Comparison of ENCODE assay signal across 27 cellular contexts in genomic region chrX:7202206-7202605, GRCh38.
"Had no signal": no experiment of that assay in that cellular context is flagged by ENCODE, and none has a peak within 500 bp of the region (broad histone marks: within the 10 kb centered on the region; RNA-seq: fewer than 3 reads in every experiment).

No MANE protein-coding gene starts in this region.

- H3K36me3 ChIP-seq: Peyer's patch, SJSA1 had no signal

- H3K9me3 ChIP-seq: Peyer's patch, SJSA1 had no signal

- H3K4me3 ChIP-seq: Peyer's patch, SJSA1 had no signal

- H3K36me3 Mint-ChIP-seq: activated naive CD8-positive, alpha-beta T cell had no signal

- H3K27me3 ChIP-seq: Peyer's patch, SJSA1 had no signal

- H3K27ac Mint-ChIP-seq: activated CD8-positive, alpha-beta T cell treated with anti-CD3 and anti-CD28 coated beads for 36 hours; activated naive CD4-positive, alpha-beta T cell treated with anti-CD3 and anti-CD28 coated beads for 36 hours; activated naive CD8-positive, alpha-beta T cell; activated T-cell treated with anti-CD3 and anti-CD28 coated beads, Interleukin-2, amount 50 U/mL, for 72 hours; T-helper 1 cell treated with Interleukin-12 subunit alpha and Interleukin-12 subunit beta and Interleukin-4 antibody, amounts not matched to agents 30 μg/mL and 1 μg/mL, for 36 hours had no signal

- DNase-seq: activated CD4-positive, alpha-beta T cell treated with anti-CD3 and anti-CD28 coated beads for 4 hours; activated CD8-positive, alpha-beta memory T cell treated with anti-CD3 and anti-CD28 coated beads, Interleukin-2, amount 50 U/mL, for 4 hours; activated CD8-positive, alpha-beta T cell treated with anti-CD3 and anti-CD28 coated beads for 36 hours; activated effector memory CD4-positive, alpha-beta T cell treated with Interleukin-2 at 50 U/mL for 16 hours; activated naive CD4-positive, alpha-beta T cell treated with anti-CD3 and anti-CD28 coated beads for 36 hours; activated T-cell treated with anti-CD3 and anti-CD28 coated beads, Interleukin-2, amount 50 U/mL, for 72 hours; anterior cingulate cortex; central memory CD4-positive, alpha-beta T cell; IMR-90; KBM-7; NCI-H1092; NCI-H1417; NCI-H1694; NCI-H2029; NCI-H2107; NCI-H2171 treated with DMSO at 0.1 percent for 48 hours; NCI-H345; NCI-H510A treated with DMSO at 0.1 percent for 48 hours; NCI-H69; NK-92 treated with Interleukin-12 subunit alpha and Interleukin-12 subunit beta, amount 100 ng/mL, for 24 hours; OCI-M1; Peyer's patch; SHP77 had no signal

- H3K27ac ChIP-seq: Peyer's patch, RWPE1, SJSA1 had no signal

- H3K4me1 ChIP-seq: Peyer's patch, SJSA1 had no signal

- H3K4me3 Mint-ChIP-seq: activated CD8-positive, alpha-beta T cell treated with anti-CD3 and anti-CD28 coated beads for 36 hours; activated naive CD4-positive, alpha-beta T cell treated with anti-CD3 and anti-CD28 coated beads for 36 hours; activated naive CD8-positive, alpha-beta T cell; activated T-cell treated with anti-CD3 and anti-CD28 coated beads, Interleukin-2, amount 50 U/mL, for 72 hours; T-helper 1 cell treated with Interleukin-12 subunit alpha and Interleukin-12 subunit beta and Interleukin-4 antibody, amounts not matched to agents 30 μg/mL and 1 μg/mL, for 36 hours had no signal

- H3K9me3 Mint-ChIP-seq: activated CD8-positive, alpha-beta T cell treated with anti-CD3 and anti-CD28 coated beads for 36 hours; activated naive CD4-positive, alpha-beta T cell treated with anti-CD3 and anti-CD28 coated beads for 36 hours; activated T-cell treated with anti-CD3 and anti-CD28 coated beads, Interleukin-2, amount 50 U/mL, for 72 hours; T-helper 1 cell treated with Interleukin-12 subunit alpha and Interleukin-12 subunit beta and Interleukin-4 antibody, amounts not matched to agents 30 μg/mL and 1 μg/mL, for 36 hours had no signal

- H3K27me3 Mint-ChIP-seq: activated CD8-positive, alpha-beta T cell treated with anti-CD3 and anti-CD28 coated beads for 36 hours; activated naive CD8-positive, alpha-beta T cell had no signal
